In genomic region chr19:15422311-15423075, GRCh38 we compare ENCODE assay signal across 1 cellular context.
TF ChIP-seq lines count a peak whose summit lies in the region.

No MANE protein-coding gene starts in this region.

TF ChIP-seq in H1, 55 proteins besides CTCF, POLR2A, EP300 and RAD21:
- TF ChIP-seq ATF3 (IDR thresholded peaks at IDR 0.05; ENCODE audit: insufficient read depth, low read depth, low read length) = no peak
- TF ChIP-seq YY1 (IDR thresholded peaks at IDR 0.05; ENCODE audit: low read depth, low read length) = no peak
- TF ChIP-seq TAF1 (IDR thresholded peaks at IDR 0.05; ENCODE audit: low read depth, low read length) = no peak
- no peak for TF ChIP-seq CHD1 (IDR thresholded peaks at IDR 0.05; ENCODE audit: low read depth, low read length)
- TF ChIP-seq KDM4A (IDR thresholded peaks at IDR 0.05; ENCODE audit: low read depth, low read length, severe bottlenecking) = no peak
- TF ChIP-seq TBP (IDR thresholded peaks at IDR 0.05; ENCODE audit: low read depth, low read length) = no peak
